8 cellular contexts compared by ENCODE assay signal in the genomic region with DNA sequence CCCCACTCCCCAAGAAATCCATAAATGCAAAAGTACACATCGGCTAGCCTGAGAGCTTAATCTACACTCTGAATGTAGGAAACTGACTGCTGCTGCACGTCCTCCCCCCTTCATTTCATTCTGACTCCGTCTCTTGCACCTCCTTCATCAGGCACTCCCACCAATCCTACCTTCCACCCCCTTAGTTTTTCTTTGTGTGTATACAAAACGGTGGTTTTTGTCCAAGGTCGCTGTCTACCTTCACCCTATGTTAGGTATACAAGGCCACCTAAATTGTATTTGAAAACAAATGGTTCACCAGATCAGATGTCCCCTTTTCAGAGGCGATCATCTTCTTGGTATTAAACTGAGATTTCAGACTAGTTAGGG. TPM values are rescaled to one million over a fixed set of nuclear protein-coding genes. Genes with fewer than 3 reads are reported as not detected.
DNase-seq lines count a peak whose midpoint lies in the region; ATAC-seq and TF ChIP-seq lines count a peak whose summit lies in the region.

No MANE protein-coding gene starts in this region.

- peaks cover 73% of the 10 kb centered on the region for H3K4me1 Mint-ChIP-seq in activated T-cell treated with anti-CD3 and anti-CD28 coated beads, Interleukin-2, amount 50 U/mL, for 72 hours (ENCODE audit: low read depth)

- H3K4me3 Mint-ChIP-seq in activated T-cell treated with anti-CD3 and anti-CD28 coated beads, Interleukin-2, amount 50 U/mL, for 72 hours: peak overlapping the region; percentile 92 to 99

- H3K27me3 Mint-ChIP-seq in activated T-cell treated with anti-CD3 and anti-CD28 coated beads, Interleukin-2, amount 50 U/mL, for 72 hours (ENCODE audit: low read depth): no peaks in the 10 kb centered on the region

- ATAC-seq in activated T-cell treated with anti-CD3 and anti-CD28 coated beads, Interleukin-2, amount 50 U/mL, for 72 hours (replicated peaks in 1 of 2): no peak
- ATAC-seq in GM21526 (IDR thresholded peaks at IDR 0.05; ENCODE audit: low FRiP score, unreplicated experiment): no peak

- peak overlapping the region; percentile 70 for H3K27ac Mint-ChIP-seq in activated T-cell treated with anti-CD3 and anti-CD28 coated beads, Interleukin-2, amount 50 U/mL, for 72 hours

- no peaks in the 10 kb centered on the region for H3K27me3 ChIP-seq in AG04450 (ENCODE audit: control insufficient read depth, insufficient read depth, low read length)
- H3K27me3 ChIP-seq in left ventricle myocardium inferior (ENCODE audit: low read depth): no peaks in the 10 kb centered on the region
- H3K27me3 ChIP-seq in sigmoid colon: no peaks in the 10 kb centered on the region

- no peak for DNase-seq in AG04450 (ENCODE audit: low read depth, low spot score)
- no peak for DNase-seq in HFF-Myc (ENCODE audit: extremely low read depth, low read depth)
- peak; percentile 21 to 24 for DNase-seq in activated T-cell treated with anti-CD3 and anti-CD28 coated beads, Interleukin-2, amount 50 U/mL, for 72 hours
- no peak for DNase-seq in left ventricle myocardium inferior
- DNase-seq in sigmoid colon: no peak
- DNase-seq in H4 (ENCODE audit: low spot score): no peak
- DNase-seq in OCI-M2 (lab: John Stamatoyannopoulos, UW; ENCODE audit: unreplicated experiment): no peak

- CTCF ChIA-PET in AG04450 (lab: Charles Lee): interaction anchor here (1.6 to 2.2 kb wide), 2 partner anchors 24 to 463 kb away, joined by 6 to 14 read pairs; no protein-coding TSS in a partner anchor

- H3K9me3 Mint-ChIP-seq in activated T-cell treated with anti-CD3 and anti-CD28 coated beads, Interleukin-2, amount 50 U/mL, for 72 hours: no peaks in the 10 kb centered on the region

- peaks cover 16% of the 10 kb centered on the region for H3K36me3 ChIP-seq in left ventricle myocardium inferior
- peaks cover 0 to 11% (median 3%) of the 10 kb centered on the region in 4 donors for H3K36me3 ChIP-seq in sigmoid colon

- TF ChIP-seq POLR2A in sigmoid colon (IDR thresholded peaks at IDR 0.05): no peak

- no peak for TF ChIP-seq EP300 in sigmoid colon (IDR thresholded peaks at IDR 0.05)

- POLR2A ChIA-PET in AG04450 (lab: Yijun Ruan, JAX): interaction anchor here (1.0 to 1.4 kb wide), 2 partner anchors 11 to 66 kb away, joined by 3 read pairs; no protein-coding TSS in a partner anchor

- H3K9me3 ChIP-seq in AG04450 (ENCODE audit: control insufficient read depth, insufficient read depth, low read length) (no peaks in the 10 kb centered on the region; the same call in 1 of the 2 replicates), left ventricle myocardium inferior (replicated peaks) (no peaks in the 10 kb centered on the region), sigmoid colon (no peaks in the 10 kb centered on the region)

- WGBS in sigmoid colon, 2 donors: 3 to 6% methylated on average over 6 of the region's 6 CpGs

- H3K4me3 ChIP-seq in AG04450 (ENCODE audit: low read depth, low read length) (peak overlapping the region; percentile 87), HFF-Myc (replicated peaks; ENCODE audit: low read depth, low read length) (peak overlapping the region; percentile 60), left ventricle myocardium inferior (peak overlapping the region; percentile 91), sigmoid colon (peak overlapping the region; percentile 76 to 92 (median 90))

- H3K27ac ChIP-seq in AG04450 (ENCODE audit: low read depth, low read length): no peak overlapping the region
- peak overlapping the region; percentile 96 for H3K27ac ChIP-seq in left ventricle myocardium inferior (replicated peaks)
- H3K27ac ChIP-seq in sigmoid colon: peak overlapping the region; percentile 89 to 99 (median 98)

- TF ChIP-seq CTCF in AG04450 (IDR thresholded peaks at IDR 0.05; ENCODE audit: low read depth, low read length) (no peak), HFF-Myc (IDR thresholded peaks at IDR 0.05; ENCODE audit: low read depth, low read length, missing control alignments) (no peak), left ventricle myocardium inferior (IDR thresholded peaks at IDR 0.05; ENCODE audit: borderline replicate concordance) (no peak), sigmoid colon (IDR thresholded peaks at IDR 0.05) (no peak)

- H3K36me3 Mint-ChIP-seq in activated T-cell treated with anti-CD3 and anti-CD28 coated beads, Interleukin-2, amount 50 U/mL, for 72 hours (ENCODE audit: insufficient read depth in 2 of 2): peaks cover 13 to 22% of the 10 kb centered on the region in 2 donors

- intact Hi-C loops in left ventricle myocardium inferior (cut with micrococcal nuclease): no loop called here
- intact Hi-C loops in sigmoid colon (cut with DNase I): no loop called here

- H3K4me1 ChIP-seq in left ventricle myocardium inferior: peaks cover 81% of the 10 kb centered on the region
- peaks cover 0 to 68% (median 55%) of the 10 kb centered on the region in 4 donors for H3K4me1 ChIP-seq in sigmoid colon

RNA-seq across cellular contexts. Expression of gene WDR26, which starts 1.9 kb away (rescaled TPM):
- polyA plus RNA-seq in AG04450 (2011; rRNA removed) (58.7 and 70.6 TPM in 2 replicates), sigmoid colon (10 to 100 TPM; 27.6 to 30.7 (median 28.8) TPM)
- polyA minus RNA-seq in AG04450 (2011; rRNA and poly(A)+ RNA removed): 97.2 and 120 TPM in 2 replicates
- total RNA-seq in activated T-cell treated with anti-CD3 and anti-CD28 coated beads, Interleukin-2, amount 50 U/mL, for 72 hours: 10 to 100 TPM; 82.2 to 92.2 TPM
- total RNA-seq in left ventricle myocardium inferior (60.7 TPM), sigmoid colon (100 to 1,000 TPM in 1 of 4 donors, 10 to 100 TPM in 3; 63.3 to 105 (median 66.6) TPM)
- 15.9 and 18.4 TPM in 2 replicates for total RNA-seq in H4 (2014; rRNA removed; shearing (Covaris generic))

Comparison
In these comparisons a context has a peak if more than half of its experiments do, and no peak if none do; other contexts are left out.
1. DNase-seq: peak in activated T-cell treated with anti-CD3 and anti-CD28 coated beads, Interleukin-2, amount 50 U/mL, for 72 hours (2 of 2); none in AG04450 (single experiment), HFF-Myc (single experiment), left ventricle myocardium inferior (single experiment), sigmoid colon (single experiment), H4 (single experiment) and OCI-M2 (single experiment).
2. Peak in every context shown above with its lines, with median percentiles within 50 percentile points of each other: H3K4me3 ChIP-seq.